9 cellular contexts compared by ENCODE assay signal in the genomic region with DNA sequence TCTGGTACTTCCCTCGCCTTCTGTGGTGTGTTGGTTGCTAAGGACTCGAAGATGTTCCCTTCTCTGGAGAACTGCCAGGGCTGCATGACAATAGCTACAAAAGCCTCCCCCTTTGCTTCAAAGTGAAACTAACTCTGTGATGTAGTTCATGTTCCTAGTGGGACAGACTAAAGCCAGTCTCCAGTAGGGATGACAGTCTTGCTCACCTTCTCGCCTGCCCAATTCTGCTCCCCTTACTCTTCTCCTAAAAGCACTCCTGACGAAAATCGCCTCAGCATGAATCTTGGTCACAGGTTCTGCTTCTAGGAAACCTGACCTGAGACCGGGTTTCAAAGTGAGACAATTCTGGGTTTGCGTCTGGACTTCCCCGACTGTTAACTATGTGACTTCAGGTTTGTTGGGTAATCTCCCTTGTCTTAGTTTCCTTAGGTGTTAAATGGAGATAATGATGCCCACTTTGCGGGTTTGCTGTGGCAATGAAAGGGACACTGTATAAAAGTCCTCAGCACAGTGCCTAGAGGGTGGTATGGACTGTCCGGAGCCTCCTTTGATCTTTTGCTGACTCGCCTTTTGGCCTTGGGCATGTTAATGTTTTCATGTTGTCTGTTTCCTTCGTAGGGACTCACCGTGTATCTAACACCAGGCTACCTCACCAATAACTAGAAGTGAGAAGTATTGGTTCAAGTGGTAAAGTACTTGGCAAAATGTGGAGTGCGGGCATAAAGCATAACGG. TPM values are rescaled to one million over a fixed set of nuclear protein-coding genes. Genes with fewer than 3 reads are reported as not detected.
DNase-seq lines count a peak whose midpoint lies in the region; ATAC-seq and TF ChIP-seq lines count a peak whose summit lies in the region.
"Had no signal": no experiment of that assay in that cellular context is flagged by ENCODE, and none has a peak within 500 bp of the region (broad histone marks: within the 10 kb centered on the region; RNA-seq: fewer than 3 reads in every experiment).

No MANE protein-coding gene starts in this region.

- DNase-seq in HT1080 (ENCODE audit: low read depth) = peak; percentile 12
- DNase-seq in iPS-NIHi11 (ENCODE audit: low spot score) = peak; percentile 77
- DNase-seq in middle frontal gyrus (ENCODE audit: extremely low spot score, low spot score) = no peak
- DNase-seq in stimulated activated CD8-positive, alpha-beta memory T cell treated with anti-CD3 and anti-CD28 coated beads, Interleukin-4, amount 100 ng/mL, for 48 hours = no peak
- DNase-seq in progenitor cell of endocrine pancreas (ENCODE audit: low spot score, unreplicated experiment) = no peak
- no peak for DNase-seq in AG08396 (ENCODE audit: low spot score)

- no peaks in the 10 kb centered on the region for H3K36me3 Mint-ChIP-seq in progenitor cell of endocrine pancreas (ENCODE audit: insufficient read depth)

- H3K27ac Mint-ChIP-seq in progenitor cell of endocrine pancreas = no peak overlapping the region
- H3K27ac Mint-ChIP-seq: T-helper 1 cell treated with Interleukin-12 subunit alpha and Interleukin-12 subunit beta and Interleukin-4 antibody, amounts not matched to agents 30 μg/mL and 1 μg/mL, for 36 hours had no signal

- H3K4me1 ChIP-seq in ES-I3 (ENCODE audit: insufficient read depth, low read length) = peaks cover 16% of the 10 kb centered on the region

- peaks cover 28% of the 10 kb centered on the region for H3K27me3 Mint-ChIP-seq in progenitor cell of endocrine pancreas

- H3K9ac ChIP-seq in ES-I3 (ENCODE audit: low read depth, low read length) = peak overlapping the region; percentile 3; the same call in 1 of the 2 replicates

- no peaks in the 10 kb centered on the region for H3K36me3 ChIP-seq in ES-I3 (ENCODE audit: insufficient read depth, low read length)

- H3K4me1 Mint-ChIP-seq in progenitor cell of endocrine pancreas (ENCODE audit: low read depth) = peaks cover 32% of the 10 kb centered on the region

- H3K9me3 Mint-ChIP-seq in progenitor cell of endocrine pancreas (ENCODE audit: low read depth) = no peaks in the 10 kb centered on the region
- H3K9me3 Mint-ChIP-seq: T-helper 1 cell treated with Interleukin-12 subunit alpha and Interleukin-12 subunit beta and Interleukin-4 antibody, amounts not matched to agents 30 μg/mL and 1 μg/mL, for 36 hours had no signal

- no peak overlapping the region for H3K4me3 Mint-ChIP-seq in progenitor cell of endocrine pancreas (ENCODE audit: low read depth)
- H3K4me3 Mint-ChIP-seq: T-helper 1 cell treated with Interleukin-12 subunit alpha and Interleukin-12 subunit beta and Interleukin-4 antibody, amounts not matched to agents 30 μg/mL and 1 μg/mL, for 36 hours had no signal

- TF ChIP-seq CTCF in progenitor cell of endocrine pancreas (IDR thresholded peaks at IDR 0.05; ENCODE audit: unreplicated experiment) = no peak

- no peaks in the 10 kb centered on the region for H3K9me3 ChIP-seq in ES-I3 (ENCODE audit: control insufficient read depth, insufficient read depth, low read length)

- ATAC-seq in GM21529 (IDR thresholded peaks at IDR 0.05; ENCODE audit: unreplicated experiment) = peak; percentile 75

RNA-seq across cellular contexts. Expression of a gene that starts 24.9 kb away (rescaled TPM):
- total RNA-seq in HT1080 (2014; rRNA removed; shearing (Covaris generic)) = 0.69 and 1.3 TPM in 2 replicates
- 0.10 TPM in 2 replicates for polyA plus RNA-seq in HT1080 (2015; cell fraction: cytosol; rRNA removed)
- 0.02 and 0.16 TPM in 2 replicates for polyA plus RNA-seq in HT1080 (2015; cell fraction: nucleus; rRNA removed)
- total RNA-seq in progenitor cell of endocrine pancreas = 19.7 and 28.4 TPM in 2 replicates

Comparison
In these comparisons a context has a peak if more than half of its experiments do, and no peak if none do; other contexts are left out.
1. DNase-seq: peak in HT1080 (single experiment) and iPS-NIHi11 (single experiment); none in middle frontal gyrus (single experiment), stimulated activated CD8-positive, alpha-beta memory T cell treated with anti-CD3 and anti-CD28 coated beads, Interleukin-4, amount 100 ng/mL, for 48 hours (single experiment), progenitor cell of endocrine pancreas (single experiment) and AG08396 (single experiment).